In genomic region chr10:99535764-99536399, GRCh38 we compare ENCODE assay signal across 11 cellular contexts. TPM values are rescaled to one million over a fixed set of nuclear protein-coding genes. Genes with fewer than 3 reads are reported as not detected.
DNase-seq lines count a peak whose midpoint lies in the region; ATAC-seq and TF ChIP-seq lines count a peak whose summit lies in the region.
"Had no signal": no experiment of that assay in that cellular context is flagged by ENCODE, and none has a peak within 500 bp of the region (broad histone marks: within the 10 kb centered on the region; RNA-seq: fewer than 3 reads in every experiment).

No MANE protein-coding gene starts in this region.

- H3K36me3 Mint-ChIP-seq in CD4-positive, alpha-beta memory T cell = no peaks in the 10 kb centered on the region
- no peaks in the 10 kb centered on the region for H3K36me3 Mint-ChIP-seq in glutamatergic neuron (ENCODE audit: unreplicated experiment)

- no peak overlapping the region for H3K4me3 ChIP-seq in CD4-positive, alpha-beta memory T cell (ENCODE audit: low read length in 2 of 2)
- peak overlapping the region; percentile 24; the same call in 1 of the 2 replicates for H3K4me3 ChIP-seq in HUES6 (ENCODE audit: low read depth, low read length)
- no peak overlapping the region for H3K4me3 ChIP-seq in parathyroid adenoma (ENCODE audit: low read depth, low read length)
- H3K4me3 ChIP-seq in left lung = peak overlapping the region in 1 of 2 donors; percentile 22

- no peaks in the 10 kb centered on the region for H3K36me3 ChIP-seq in CD4-positive, alpha-beta memory T cell (ENCODE audit: insufficient read depth, low read length)
- no peaks in the 10 kb centered on the region for H3K36me3 ChIP-seq in HUES6 (ENCODE audit: control insufficient read depth, insufficient read depth, low read length)
- no peaks in the 10 kb centered on the region for H3K36me3 ChIP-seq in parathyroid adenoma (ENCODE audit: control insufficient read depth, insufficient read depth, low read length)
- H3K36me3 ChIP-seq in left lung = no peaks in the 10 kb centered on the region
- H3K36me3 ChIP-seq: neutrophil had no signal

- intact Hi-C loops in CD4-positive, alpha-beta memory T cell (cut with micrococcal nuclease) = no loop called here
- intact Hi-C loops in left lung (cut with DNase I) = no loop called here

- CTCF ChIA-PET in CD4-positive, alpha-beta memory T cell (lab: Charles Lee; ENCODE audit: partially characterized antibody) = no interaction called here

- no peak overlapping the region for H2AFZ ChIP-seq in parathyroid adenoma

- POLR2A ChIA-PET in CD4-positive, alpha-beta memory T cell (lab: Charles Lee; ENCODE audit: partially characterized antibody) = interaction anchor here (0.6 kb wide), 1 partner anchor 22 kb away, joined by 3 read pairs; no protein-coding TSS in a partner anchor

- TF ChIP-seq CTCF in glutamatergic neuron (IDR thresholded peaks at IDR 0.05; ENCODE audit: partially characterized antibody, unreplicated experiment) = no peak
- TF ChIP-seq CTCF in parathyroid adenoma (IDR thresholded peaks at IDR 0.05) = no peak
- TF ChIP-seq CTCF in left lung (IDR thresholded peaks at IDR 0.05) = no peak

- no peaks in the 10 kb centered on the region for H3K9me3 Mint-ChIP-seq in CD4-positive, alpha-beta memory T cell
- H3K9me3 Mint-ChIP-seq in glutamatergic neuron (ENCODE audit: unreplicated experiment) = peaks cover 11% of the 10 kb centered on the region

- no peak for DNase-seq in CD4-positive, alpha-beta memory T cell
- DNase-seq in glutamatergic neuron = no peak
- no peak for DNase-seq in T-helper 2 cell
- DNase-seq in left lung = no peak
- DNase-seq in NCI-H146 treated with DMSO at 0.1 percent for 48 hours (lab: John Stamatoyannopoulos, UW; ENCODE audit: unreplicated experiment) = no peak
- DNase-seq: NCI-H510A treated with DMSO at 0.1 percent for 48 hours had no signal

- H3K4me1 ChIP-seq in CD4-positive, alpha-beta memory T cell (ENCODE audit: insufficient read depth, low read length) = peaks cover 29% of the 10 kb centered on the region
- H3K4me1 ChIP-seq in HUES6 (ENCODE audit: control insufficient read depth, insufficient read depth, low read length) = peaks cover 37% of the 10 kb centered on the region
- no peaks in the 10 kb centered on the region for H3K4me1 ChIP-seq in parathyroid adenoma
- H3K4me1 ChIP-seq in left lung = peaks cover 16 to 59% of the 10 kb centered on the region in 2 donors

- peak overlapping the region; percentile 50 for H3K4me2 ChIP-seq in parathyroid adenoma (ENCODE audit: low read length)

- no peak overlapping the region for H3K27ac ChIP-seq in CD4-positive, alpha-beta memory T cell (ENCODE audit: low read depth, low read length)
- H3K27ac ChIP-seq in HUES6 (ENCODE audit: low read depth, low read length) (no peak overlapping the region), parathyroid adenoma (no peak overlapping the region), left lung (no peak overlapping the region)
- H3K27ac ChIP-seq: neutrophil had no signal

- peaks cover 58 to 65% of the 10 kb centered on the region in 2 donors for H3K27me3 Mint-ChIP-seq in CD4-positive, alpha-beta memory T cell
- H3K27me3 Mint-ChIP-seq in glutamatergic neuron (ENCODE audit: unreplicated experiment) = peaks cover 61% of the 10 kb centered on the region

- no peak for ATAC-seq in GM19452 (IDR thresholded peaks at IDR 0.05; ENCODE audit: unreplicated experiment)
- no peak for ATAC-seq in left lung

- H3K27ac Mint-ChIP-seq in CD4-positive, alpha-beta memory T cell = no peak overlapping the region
- H3K27ac Mint-ChIP-seq in glutamatergic neuron (ENCODE audit: unreplicated experiment) = no peak overlapping the region

- peaks cover 14 to 54% (median 34%) of the 10 kb centered on the region in 4 donors for H3K4me1 Mint-ChIP-seq in CD4-positive, alpha-beta memory T cell
- H3K4me1 Mint-ChIP-seq in glutamatergic neuron (ENCODE audit: low read depth, unreplicated experiment) = peaks cover 10% of the 10 kb centered on the region

- H3K27me3 ChIP-seq in CD4-positive, alpha-beta memory T cell (ENCODE audit: insufficient read depth, low read length) = peaks cover 20% of the 10 kb centered on the region
- H3K27me3 ChIP-seq in HUES6 (ENCODE audit: control insufficient read depth, insufficient read depth, low read length) (peaks cover 100% of the 10 kb centered on the region), parathyroid adenoma (ENCODE audit: control insufficient read depth, insufficient read depth, low read length) (peaks cover 45% of the 10 kb centered on the region), left lung (peaks cover 100% of the 10 kb centered on the region in 2 donors)

- H3K4me3 Mint-ChIP-seq in CD4-positive, alpha-beta memory T cell = peak overlapping the region; percentile 4 to 83 (median 42)
- peak overlapping the region; percentile 46 for H3K4me3 Mint-ChIP-seq in glutamatergic neuron (ENCODE audit: unreplicated experiment)

- no peaks in the 10 kb centered on the region for H3K9me3 ChIP-seq in CD4-positive, alpha-beta memory T cell (ENCODE audit: control insufficient read depth in 1 of 2, low read length in 2 of 2)
- H3K9me3 ChIP-seq in HUES6 (ENCODE audit: control insufficient read depth, insufficient read depth, low read depth, low read length) (no peaks in the 10 kb centered on the region), parathyroid adenoma (ENCODE audit: control insufficient read depth, low read length) (no peaks in the 10 kb centered on the region), left lung (no peaks in the 10 kb centered on the region)
- H3K9me3 ChIP-seq: neutrophil had no signal

- H3K79me2 ChIP-seq in parathyroid adenoma = no peaks in the 10 kb centered on the region

- H3K9ac ChIP-seq in HUES6 (ENCODE audit: low read length) = no peak overlapping the region
- no peak overlapping the region for H3K9ac ChIP-seq in parathyroid adenoma

RNA-seq across cellular contexts. Expression of gene NKX2-3, which starts 3.1 kb away (rescaled TPM):
- total RNA-seq in CD4-positive, alpha-beta memory T cell = not detected
- polyA plus RNA-seq in CD4-positive, alpha-beta memory T cell = under 1 TPM in 1 of 2 donors, not detected in 1; 0.09 TPM
- total RNA-seq in glutamatergic neuron (ENCODE audit: unreplicated experiment) (not detected), left lung (not detected)
- total RNA-seq: H4 had no signal
